24 cellular contexts compared by ENCODE assay signal in genomic region chr2:74779587-74780135, GRCh38.
"Had no signal": no experiment of that assay in that cellular context is flagged by ENCODE, and none has a peak within 500 bp of the region (broad histone marks: within the 10 kb centered on the region; RNA-seq: fewer than 3 reads in every experiment).

No MANE protein-coding gene starts in this region.

- H3K4me3 Mint-ChIP-seq: activated CD8-positive, alpha-beta T cell treated with anti-CD3 and anti-CD28 coated beads for 36 hours; activated T-helper 17 cell treated with anti-CD3 and anti-CD28 coated beads, Interleukin-2, amount 50 U/mL, for 72 hours; naive thymus-derived CD8-positive, alpha-beta T cell; stimulated activated memory B cell treated with anti-CD40 and anti-IgM and Interleukin-4, amounts not matched to agents 10 μg/mL and 1 μg/mL and 100 μg/mL, for 72 hours had no signal

- H3K9me3 ChIP-seq: body of pancreas, neutrophil, right lobe of liver, thoracic aorta had no signal

- ATAC-seq: activated CD8-positive, alpha-beta T cell treated with anti-CD3 and anti-CD28 coated beads for 36 hours; activated T-helper 17 cell treated with anti-CD3 and anti-CD28 coated beads, Interleukin-2, amount 50 U/mL, for 72 hours; body of pancreas; left ventricle myocardium superior; naive thymus-derived CD8-positive, alpha-beta T cell; stimulated activated memory B cell treated with anti-CD40 and anti-IgM and Interleukin-4, amounts not matched to agents 10 μg/mL and 1 μg/mL and 100 μg/mL, for 72 hours had no signal

- DNase-seq: activated CD4-positive, alpha-beta T cell treated with anti-CD3 and anti-CD28 coated beads for 48 hours; activated CD4-positive, CD25-positive, alpha-beta regulatory T cell; activated CD8-positive, alpha-beta T cell treated with anti-CD3 and anti-CD28 coated beads for 36 hours; activated naive CD4-positive, alpha-beta T cell; activated T-cell treated with anti-CD3 and anti-CD28 coated beads, Interleukin-2, amount 50 U/mL, for 1 hour; body of pancreas; caudate nucleus; dorsolateral prefrontal cortex; erythroblast; hypothalamus; islet precursor cell; left ventricle myocardium superior; mesenchymal stem cell; naive thymus-derived CD8-positive, alpha-beta T cell; right lobe of liver; small intestine; stimulated activated CD4-positive, alpha-beta T cell treated with anti-CD3 and anti-CD28 coated beads, Interleukin-15, amount 100 ng/mL, for 24 hours; stimulated activated CD4-positive, alpha-beta T cell treated with anti-CD3 and anti-CD28 coated beads, Interleukin-4, amount 100 ng/mL, for 24 hours; T1000 had no signal

- H3K4me3 ChIP-seq: body of pancreas, dorsolateral prefrontal cortex, right lobe of liver, thoracic aorta had no signal

- H3K27me3 Mint-ChIP-seq: activated CD8-positive, alpha-beta T cell treated with anti-CD3 and anti-CD28 coated beads for 36 hours; stimulated activated memory B cell treated with anti-CD40 and anti-IgM and Interleukin-4, amounts not matched to agents 10 μg/mL and 1 μg/mL and 100 μg/mL, for 72 hours had no signal

- H3K9ac ChIP-seq: parathyroid adenoma had no signal

- H3K36me3 Mint-ChIP-seq: naive thymus-derived CD8-positive, alpha-beta T cell; stimulated activated memory B cell treated with anti-CD40 and anti-IgM and Interleukin-4, amounts not matched to agents 10 μg/mL and 1 μg/mL and 100 μg/mL, for 72 hours had no signal

- H3K4me1 Mint-ChIP-seq: activated T-helper 17 cell treated with anti-CD3 and anti-CD28 coated beads, Interleukin-2, amount 50 U/mL, for 72 hours had no signal

- H3K27ac Mint-ChIP-seq: activated CD8-positive, alpha-beta T cell treated with anti-CD3 and anti-CD28 coated beads for 36 hours; activated T-helper 17 cell treated with anti-CD3 and anti-CD28 coated beads, Interleukin-2, amount 50 U/mL, for 72 hours; naive thymus-derived CD8-positive, alpha-beta T cell; stimulated activated memory B cell treated with anti-CD40 and anti-IgM and Interleukin-4, amounts not matched to agents 10 μg/mL and 1 μg/mL and 100 μg/mL, for 72 hours had no signal

- H3K36me3 ChIP-seq: neutrophil, right lobe of liver, thoracic aorta had no signal

- H3K79me2 ChIP-seq: parathyroid adenoma had no signal

- H3K27me3 ChIP-seq: body of pancreas, dorsolateral prefrontal cortex, neutrophil, right lobe of liver had no signal

- H3K27ac ChIP-seq: body of pancreas, dorsolateral prefrontal cortex, neutrophil, parathyroid adenoma, right lobe of liver, thoracic aorta had no signal

- H3K4me1 ChIP-seq: body of pancreas, parathyroid adenoma, right lobe of liver had no signal

- H3K9me3 Mint-ChIP-seq: activated CD8-positive, alpha-beta T cell treated with anti-CD3 and anti-CD28 coated beads for 36 hours; activated T-helper 17 cell treated with anti-CD3 and anti-CD28 coated beads, Interleukin-2, amount 50 U/mL, for 72 hours; naive thymus-derived CD8-positive, alpha-beta T cell; stimulated activated memory B cell treated with anti-CD40 and anti-IgM and Interleukin-4, amounts not matched to agents 10 μg/mL and 1 μg/mL and 100 μg/mL, for 72 hours had no signal
